8 cellular contexts compared by ENCODE assay signal in genomic region chr12:33438890-33439586, GRCh38. TPM values are rescaled to one million over a fixed set of nuclear protein-coding genes. Genes with fewer than 3 reads are reported as not detected.
DNase-seq lines count a peak whose midpoint lies in the region; ATAC-seq and TF ChIP-seq lines count a peak whose summit lies in the region.

No MANE protein-coding gene starts in this region.

- intact Hi-C loops in left cardiac atrium (cut with DNase I): no loop called here
- intact Hi-C loops in thyroid gland (cut with DNase I): no loop called here

- H3K4me1 ChIP-seq in thyroid gland: peaks cover 0 to 9% of the 10 kb centered on the region in 2 donors

- no peak for TF ChIP-seq CTCF in retinal pigment epithelial cell (conservative IDR thresholded peaks at IDR 0.05; ENCODE audit: low read depth, low read length)
- no peak for TF ChIP-seq CTCF in thyroid gland (IDR thresholded peaks at IDR 0.05)

- no peak for TF ChIP-seq POLR2A in thyroid gland (IDR thresholded peaks at IDR 0.05)

- H3K36me3 Mint-ChIP-seq in activated CD8-positive, alpha-beta T cell treated with anti-CD3 and anti-CD28 coated beads, Interleukin-2, amount 10 ng/mL, durations not matched to agents 7 days and 5 days (ENCODE audit: low read depth): no peaks in the 10 kb centered on the region

- H3K9me3 ChIP-seq in thyroid gland: no peaks in the 10 kb centered on the region

- H3K27me3 Mint-ChIP-seq in activated CD8-positive, alpha-beta T cell treated with anti-CD3 and anti-CD28 coated beads, Interleukin-2, amount 10 ng/mL, durations not matched to agents 7 days and 5 days (ENCODE audit: low read depth): peaks cover 24% of the 10 kb centered on the region

- no peak for DNase-seq in activated CD8-positive, alpha-beta T cell treated with anti-CD3 and anti-CD28 coated beads, Interleukin-2, amount 10 ng/mL, durations not matched to agents 7 days and 5 days
- DNase-seq in left cardiac atrium (no peak), retinal pigment epithelial cell (ENCODE audit: low read depth) (no peak), thyroid gland (no peak), GM19238 (ENCODE audit: insufficient read length, low spot score) (no peak), H4 (ENCODE audit: low spot score) (no peak), activated gamma-delta T cell (lab: John Stamatoyannopoulos, UW) (no peak)

- POLR2A ChIA-PET in activated CD8-positive, alpha-beta T cell treated with anti-CD3 and anti-CD28 coated beads, Interleukin-2, amount 10 ng/mL, durations not matched to agents 7 days and 5 days (lab: Charles Lee): no interaction called here

- 2% methylated on average over 47 of the region's 67 CpGs for WGBS in thyroid gland, 2 donors

- H3K9me3 Mint-ChIP-seq in activated CD8-positive, alpha-beta T cell treated with anti-CD3 and anti-CD28 coated beads, Interleukin-2, amount 10 ng/mL, durations not matched to agents 7 days and 5 days (ENCODE audit: insufficient read depth): no peaks in the 10 kb centered on the region

- peak; percentile 33 for ATAC-seq in HG03354 (IDR thresholded peaks at IDR 0.05; ENCODE audit: poor library complexity, severe bottlenecking, unreplicated experiment)
- ATAC-seq in activated CD8-positive, alpha-beta T cell treated with anti-CD3 and anti-CD28 coated beads, Interleukin-2, amount 10 ng/mL, durations not matched to agents 7 days and 5 days: peak; percentile 49
- peak; percentile 57 to 67 for ATAC-seq in left cardiac atrium

- no peaks in the 10 kb centered on the region for H3K27me3 ChIP-seq in thyroid gland

- H3K27ac Mint-ChIP-seq in activated CD8-positive, alpha-beta T cell treated with anti-CD3 and anti-CD28 coated beads, Interleukin-2, amount 10 ng/mL, durations not matched to agents 7 days and 5 days: no peak overlapping the region

- CTCF ChIA-PET in activated CD8-positive, alpha-beta T cell treated with anti-CD3 and anti-CD28 coated beads, Interleukin-2, amount 10 ng/mL, durations not matched to agents 7 days and 5 days (lab: Charles Lee): no interaction called here

- peak overlapping the region; percentile 74 for H3K4me3 Mint-ChIP-seq in activated CD8-positive, alpha-beta T cell treated with anti-CD3 and anti-CD28 coated beads, Interleukin-2, amount 10 ng/mL, durations not matched to agents 7 days and 5 days

- peaks cover 2% of the 10 kb centered on the region for H3K4me1 Mint-ChIP-seq in activated CD8-positive, alpha-beta T cell treated with anti-CD3 and anti-CD28 coated beads, Interleukin-2, amount 10 ng/mL, durations not matched to agents 7 days and 5 days (ENCODE audit: low read depth)

- no peak overlapping the region for H3K27ac ChIP-seq in thyroid gland

- peak overlapping the region; percentile 67 for H3K4me3 ChIP-seq in retinal pigment epithelial cell (ENCODE audit: low read length)
- H3K4me3 ChIP-seq in thyroid gland (replicated peaks in 1 of 3): peak overlapping the region in 1 of 3 donors; percentile 27

- no peaks in the 10 kb centered on the region for H3K36me3 ChIP-seq in thyroid gland

RNA-seq across cellular contexts. Expression of gene SYT10, which starts 0.6 kb away (rescaled TPM):
- total RNA-seq in activated CD8-positive, alpha-beta T cell treated with anti-CD3 and anti-CD28 coated beads, Interleukin-2, amount 10 ng/mL, durations not matched to agents 7 days and 5 days: not detected
- total RNA-seq in left cardiac atrium (under 1 TPM in 1 of 2 donors, not detected in 1; 0.06 TPM), thyroid gland (not detected)
- total RNA-seq in H4 (2014; rRNA removed; shearing (Covaris generic)): not detected in 2 replicates
